In the genomic region with DNA sequence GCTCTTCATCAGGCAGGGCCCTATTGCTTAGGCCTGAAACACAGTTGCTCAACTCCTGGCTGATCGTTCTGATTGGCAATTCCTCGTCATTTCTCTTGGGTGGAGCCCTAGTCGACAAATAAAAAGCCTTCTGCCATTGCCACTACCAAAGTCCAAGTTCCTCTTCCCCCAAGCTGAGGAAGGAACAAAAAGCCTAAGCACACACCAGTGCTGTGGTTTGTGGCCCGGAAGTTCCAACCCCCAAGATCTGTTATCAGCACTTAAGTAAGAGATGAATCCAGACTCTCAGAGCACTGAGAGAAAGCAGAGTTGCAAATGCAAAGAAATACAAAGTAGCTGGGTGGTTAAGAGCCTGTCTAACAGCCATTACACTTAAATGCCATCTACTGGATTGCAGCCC, we compare ENCODE assay signal across 24 cellular contexts.
DNase-seq lines count a peak whose midpoint lies in the region; ATAC-seq lines count a peak whose summit lies in the region.
"Had no signal": no experiment of that assay in that cellular context is flagged by ENCODE, and none has a peak within 500 bp of the region (broad histone marks: within the 10 kb centered on the region; RNA-seq: fewer than 3 reads in every experiment).

No MANE protein-coding gene starts in this region.

- H3K9me3 Mint-ChIP-seq in activated CD4-positive, alpha-beta T cell treated with anti-CD3 and anti-CD28 coated beads, Interleukin-2, amount 10 ng/mL, durations not matched to agents 24 days and 14 days = peaks cover 10% of the 10 kb centered on the region
- peaks cover 10% of the 10 kb centered on the region for H3K9me3 Mint-ChIP-seq in natural killer cell treated with Interleukin-12 subunit alpha and Interleukin-12 subunit beta and Interleukin-15 and Interleukin-18, amount 100 ng/mL, for 72 hours
- H3K9me3 Mint-ChIP-seq: nephron had no signal

- H3K27me3 Mint-ChIP-seq in activated CD4-positive, alpha-beta T cell treated with anti-CD3 and anti-CD28 coated beads, Interleukin-2, amount 10 ng/mL, durations not matched to agents 24 days and 14 days = no peaks in the 10 kb centered on the region
- H3K27me3 Mint-ChIP-seq in natural killer cell treated with Interleukin-12 subunit alpha and Interleukin-12 subunit beta and Interleukin-15 and Interleukin-18, amount 100 ng/mL, for 72 hours = no peaks in the 10 kb centered on the region
- H3K27me3 Mint-ChIP-seq: activated naive CD8-positive, alpha-beta T cell treated with anti-CD3 and anti-CD28 coated beads, Interleukin-2, amount 10 ng/mL, durations not matched to agents 7 days and 5 days; brain had no signal

- peak; percentile 55 for DNase-seq in activated CD4-positive, alpha-beta T cell treated with anti-CD3 and anti-CD28 coated beads, Interleukin-2, amount 10 ng/mL, durations not matched to agents 24 days and 14 days
- no peak for DNase-seq in activated CD4-positive, alpha-beta T cell treated with anti-CD3 and anti-CD28 coated beads, Interleukin-2, amount 50 U/mL, for 1 hour
- peak; percentile 97 for DNase-seq in OCI-M1 (lab: John Stamatoyannopoulos, UW)
- DNase-seq in islet precursor cell = peak; percentile 79
- DNase-seq in NCI-H1105 treated with DMSO at 0.1 percent for 48 hours (lab: John Stamatoyannopoulos, UW) = no peak
- no peak for DNase-seq in stimulated activated naive CD4-positive, alpha-beta T cell treated with Interleukin-2 at 50 U/mL for 16 hours (lab: John Stamatoyannopoulos, UW)
- DNase-seq in natural killer cell treated with Interleukin-12 subunit alpha and Interleukin-12 subunit beta and Interleukin-15 and Interleukin-18, amount 100 ng/mL, for 72 hours (ENCODE audit: low spot score) = no peak
- DNase-seq: activated naive CD8-positive, alpha-beta T cell treated with anti-CD3 and anti-CD28 coated beads, Interleukin-2, amount 10 ng/mL, durations not matched to agents 7 days and 5 days; C1 segment of cervical spinal cord; cortex of kidney; left colon; NCI-H1436 treated with DMSO at 0.1 percent for 48 hours; NCI-H774; Peyer's patch; posterior cingulate gyrus; T1000 had no signal

- H3K27ac ChIP-seq in KOPT-K1 (ENCODE audit: low read depth, low read length, poor library complexity, severe bottlenecking) = peak overlapping the region; percentile 40
- H3K27ac ChIP-seq: A549, Peyer's patch had no signal

- intact Hi-C loops in activated CD4-positive, alpha-beta T cell treated with anti-CD3 and anti-CD28 coated beads, Interleukin-2, amount 10 ng/mL, durations not matched to agents 24 days and 14 days (cut with micrococcal nuclease) = no loop called here

- no peaks in the 10 kb centered on the region for H3K36me3 Mint-ChIP-seq in activated CD4-positive, alpha-beta T cell treated with anti-CD3 and anti-CD28 coated beads, Interleukin-2, amount 10 ng/mL, durations not matched to agents 24 days and 14 days (ENCODE audit: low read depth)
- peaks cover 5% of the 10 kb centered on the region for H3K36me3 Mint-ChIP-seq in natural killer cell treated with Interleukin-12 subunit alpha and Interleukin-12 subunit beta and Interleukin-15 and Interleukin-18, amount 100 ng/mL, for 72 hours
- H3K36me3 Mint-ChIP-seq: activated naive CD8-positive, alpha-beta T cell treated with anti-CD3 and anti-CD28 coated beads, Interleukin-2, amount 10 ng/mL, durations not matched to agents 7 days and 5 days; brain; mesothelial cell of epicardium; stimulated activated effector memory CD8-positive, alpha-beta T cell treated with anti-CD3 and anti-CD28 coated beads, Interleukin-12 subunit alpha, Interleukin-12 subunit beta, amount 100 ng/mL, for 72 hours had no signal

- H3K27ac Mint-ChIP-seq in activated CD4-positive, alpha-beta T cell treated with anti-CD3 and anti-CD28 coated beads, Interleukin-2, amount 10 ng/mL, durations not matched to agents 24 days and 14 days = no peak overlapping the region
- no peak overlapping the region for H3K27ac Mint-ChIP-seq in natural killer cell treated with Interleukin-12 subunit alpha and Interleukin-12 subunit beta and Interleukin-15 and Interleukin-18, amount 100 ng/mL, for 72 hours
- H3K27ac Mint-ChIP-seq: activated naive CD8-positive, alpha-beta T cell treated with anti-CD3 and anti-CD28 coated beads, Interleukin-2, amount 10 ng/mL, durations not matched to agents 7 days and 5 days; activated T-helper 2 cell treated with anti-CD3 and anti-CD28 coated beads, Interferon-gamma antibody, Interleukin-2, Interleukin-4, amounts not matched to agents 10 μg/mL and 5 μg/mL and 100 μg/mL, durations not matched to agents 14 hours and 24 hours and 36 hours; mesothelial cell of epicardium; nephron; stimulated activated effector memory CD8-positive, alpha-beta T cell treated with anti-CD3 and anti-CD28 coated beads, Interleukin-12 subunit alpha, Interleukin-12 subunit beta, amount 100 ng/mL, for 72 hours had no signal

- no peaks in the 10 kb centered on the region for H3K36me3 ChIP-seq in KOPT-K1 (ENCODE audit: insufficient read depth, low read length)
- H3K36me3 ChIP-seq: Peyer's patch had no signal

- ATAC-seq in natural killer cell treated with Interleukin-12 subunit alpha and Interleukin-12 subunit beta and Interleukin-15 and Interleukin-18, amount 100 ng/mL, for 72 hours = no peak
- ATAC-seq: A549; K562; left colon; stimulated activated effector memory CD8-positive, alpha-beta T cell treated with anti-CD3 and anti-CD28 coated beads, Interleukin-12 subunit alpha, Interleukin-12 subunit beta, amount 100 ng/mL, for 72 hours had no signal

- no peaks in the 10 kb centered on the region for H3K4me1 Mint-ChIP-seq in activated CD4-positive, alpha-beta T cell treated with anti-CD3 and anti-CD28 coated beads, Interleukin-2, amount 10 ng/mL, durations not matched to agents 24 days and 14 days
- no peaks in the 10 kb centered on the region for H3K4me1 Mint-ChIP-seq in natural killer cell treated with Interleukin-12 subunit alpha and Interleukin-12 subunit beta and Interleukin-15 and Interleukin-18, amount 100 ng/mL, for 72 hours (ENCODE audit: low read depth in 2 of 2)
- H3K4me1 Mint-ChIP-seq: activated naive CD8-positive, alpha-beta T cell treated with anti-CD3 and anti-CD28 coated beads, Interleukin-2, amount 10 ng/mL, durations not matched to agents 7 days and 5 days; brain; mesothelial cell of epicardium; nephron; stimulated activated effector memory CD8-positive, alpha-beta T cell treated with anti-CD3 and anti-CD28 coated beads, Interleukin-12 subunit alpha, Interleukin-12 subunit beta, amount 100 ng/mL, for 72 hours had no signal

- no peaks in the 10 kb centered on the region for H3K9me3 ChIP-seq in KOPT-K1 (ENCODE audit: insufficient read depth, low read length, poor library complexity, severe bottlenecking)
- H3K9me3 ChIP-seq: A549, Peyer's patch had no signal

- no peak overlapping the region for H3K4me3 Mint-ChIP-seq in activated CD4-positive, alpha-beta T cell treated with anti-CD3 and anti-CD28 coated beads, Interleukin-2, amount 10 ng/mL, durations not matched to agents 24 days and 14 days
- H3K4me3 Mint-ChIP-seq in natural killer cell treated with Interleukin-12 subunit alpha and Interleukin-12 subunit beta and Interleukin-15 and Interleukin-18, amount 100 ng/mL, for 72 hours = no peak overlapping the region
- H3K4me3 Mint-ChIP-seq: activated naive CD8-positive, alpha-beta T cell treated with anti-CD3 and anti-CD28 coated beads, Interleukin-2, amount 10 ng/mL, durations not matched to agents 7 days and 5 days; brain; mesothelial cell of epicardium; nephron; stimulated activated effector memory CD8-positive, alpha-beta T cell treated with anti-CD3 and anti-CD28 coated beads, Interleukin-12 subunit alpha, Interleukin-12 subunit beta, amount 100 ng/mL, for 72 hours had no signal

Comparison
In these comparisons a context has a peak if more than half of its experiments do, and no peak if none do; other contexts are left out.
1. DNase-seq: peak in activated CD4-positive, alpha-beta T cell treated with anti-CD3 and anti-CD28 coated beads, Interleukin-2, amount 10 ng/mL, durations not matched to agents 24 days and 14 days (single experiment), OCI-M1 (single experiment) and islet precursor cell (single experiment); none in activated CD4-positive, alpha-beta T cell treated with anti-CD3 and anti-CD28 coated beads, Interleukin-2, amount 50 U/mL, for 1 hour (single experiment), NCI-H1105 treated with DMSO at 0.1 percent for 48 hours (single experiment), stimulated activated naive CD4-positive, alpha-beta T cell treated with Interleukin-2 at 50 U/mL for 16 hours (single experiment) and natural killer cell treated with Interleukin-12 subunit alpha and Interleukin-12 subunit beta and Interleukin-15 and Interleukin-18, amount 100 ng/mL, for 72 hours (single experiment).